Comparison of ENCODE assay signal across 1 cellular context in the genomic region with DNA sequence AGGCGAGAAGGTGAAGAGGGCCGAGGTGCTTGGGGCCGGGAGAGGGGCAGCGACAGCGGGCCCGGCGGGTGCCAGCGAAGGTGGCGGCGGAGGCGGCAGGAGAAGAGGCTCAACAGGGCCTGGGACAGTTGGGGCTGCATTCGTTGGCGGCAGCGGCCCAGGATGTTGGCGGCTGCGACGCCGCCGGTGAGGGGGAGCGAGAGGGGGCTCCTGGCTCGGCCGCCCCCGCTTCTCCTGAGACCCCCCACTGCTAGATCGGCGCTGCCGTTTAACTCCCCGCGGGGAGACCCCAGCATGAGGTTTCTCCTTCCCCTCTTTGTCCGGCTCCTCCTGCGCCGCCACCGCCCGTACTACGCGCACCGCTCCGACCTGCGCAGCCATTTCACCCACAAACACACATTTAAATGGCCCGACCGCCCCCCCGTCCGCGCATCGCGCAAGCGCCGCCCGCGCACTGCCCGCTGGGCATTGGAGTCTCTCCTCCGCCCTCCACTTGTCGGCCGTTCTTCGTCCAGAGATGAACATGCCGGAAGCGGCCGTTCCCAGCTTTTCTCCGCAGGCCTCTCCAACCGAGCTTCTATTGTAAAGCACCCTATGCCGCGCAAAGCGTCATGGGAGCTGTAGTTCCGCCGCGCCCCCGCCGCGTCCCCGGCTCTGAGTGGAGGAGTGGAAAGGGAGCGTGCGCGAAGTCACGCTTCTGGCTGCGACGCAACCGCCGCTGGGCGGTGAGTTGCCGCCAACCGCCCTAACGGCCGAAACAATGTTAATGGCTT.
A peak's percentile ranks its signal among the peaks of the same experiment; 100 is the strongest.
TF ChIP-seq lines count a peak whose summit lies in the region.

Gene RSBN1, minus strand, starts transcription at position 589 of the 773 bp plus-strand sequence. Its CDS starts 64 bp downstream, at position 525.

TF ChIP-seq in K562, 482 proteins besides CTCF, POLR2A, EP300 and RAD21 (continued from another document and continues in another):
- TF ChIP-seq RREB1 (CRISPR knock-in tag; IDR thresholded peaks at IDR 0.05) (no peak; the same call in 1 of the 2 replicates), TRIM28 (IDR thresholded peaks at IDR 0.05) (no peak; the same call in 1 of the 2 replicates), SRSF3 (IDR thresholded peaks at IDR 0.05; ENCODE audit: insufficient read depth, low read length) (0 out of 2 replicates have a peak, but pooled peaks have one; percentile 10), NR2C1 (IDR thresholded peaks at IDR 0.05) (no peak; the same call in 1 of the 2 replicates), NR2C1 (tag; IDR thresholded peaks at IDR 0.05) (peak; percentile 87), ZFP36 (IDR thresholded peaks at IDR 0.05; ENCODE audit: low read depth, low read length, partially characterized antibody) (peak; percentile 51), HNRNPL (IDR thresholded peaks at IDR 0.05; ENCODE audit: low read depth, low read length) (0 out of 2 replicates have a peak, but pooled peaks have one; percentile 19), SIN3A (IDR thresholded peaks at IDR 0.05; ENCODE audit: borderline replicate concordance in 2 of 2, control insufficient read depth in 1 of 2, low read depth in 2 of 2, low read length in 2 of 2) (peak; percentile 85 to 96; a peak in 3 of 4 replicates), MXI1 (IDR thresholded peaks at IDR 0.05; ENCODE audit: low read depth, low read length) (peak; percentile 86), ZBTB17 (CRISPR knock-in tag; IDR thresholded peaks at IDR 0.05) (peak; percentile 96), ZNF583 (CRISPR knock-in tag; IDR thresholded peaks at IDR 0.05) (no peak), ZNF699 (CRISPR knock-in tag; IDR thresholded peaks at IDR 0.05; ENCODE audit: insufficient replicate concordance) (no peak), ATF1 (CRISPR knock-in tag; IDR thresholded peaks at IDR 0.05) (peak; percentile 41; the same call in 1 of the 2 replicates), ATF1 (tag; IDR thresholded peaks at IDR 0.05) (peak; percentile 94), ZNF57 (CRISPR knock-in tag; IDR thresholded peaks at IDR 0.05) (no peak), RUNX1 (IDR thresholded peaks at IDR 0.05; ENCODE audit: low read depth) (no peak), CXXC5 (CRISPR knock-in tag; IDR thresholded peaks at IDR 0.05) (peak; percentile 99), ARHGAP35 (IDR thresholded peaks at IDR 0.05; ENCODE audit: partially characterized antibody) (no peak), ZNF778 (CRISPR knock-in tag; IDR thresholded peaks at IDR 0.05) (no peak), TCFL5 (CRISPR knock-in tag; conservative IDR thresholded peaks at IDR 0.05) (no peak), TOE1 (IDR thresholded peaks at IDR 0.05; ENCODE audit: borderline replicate concordance) (peak; percentile 72; the same call in 1 of the 2 replicates), TOE1 (CRISPR knock-in tag; IDR thresholded peaks at IDR 0.05; ENCODE audit: borderline replicate concordance, low read depth) (peak; percentile 58; the same call in 1 of the 2 replicates), ESRRA (IDR thresholded peaks at IDR 0.05; ENCODE audit: borderline replicate concordance, low read depth) (peak; percentile 62), ETV1 (tag; conservative IDR thresholded peaks at IDR 0.05; ENCODE audit: low read depth) (peak; percentile 89), RFX1 (IDR thresholded peaks at IDR 0.05) (no peak), HMGXB4 (CRISPR knock-in tag; IDR thresholded peaks at IDR 0.05) (0 out of 2 replicates have a peak, but pooled peaks have one; percentile 15), SIX5 (IDR thresholded peaks at IDR 0.05; ENCODE audit: borderline replicate concordance in 1 of 2, insufficient read depth in 1 of 2, low read depth in 1 of 2, low read length in 2 of 2) (peak; percentile 90 to 93), PTBP1 (IDR thresholded peaks at IDR 0.05; ENCODE audit: low read depth, low read length) (no peak), MTA1 (IDR thresholded peaks at IDR 0.05; ENCODE audit: borderline replicate concordance) (no peak; the same call in 1 of the 2 replicates), NR3C1 (CRISPR knock-in tag; IDR thresholded peaks at IDR 0.05) (peak; percentile 80)
- TF ChIP-seq, protein P1, sequence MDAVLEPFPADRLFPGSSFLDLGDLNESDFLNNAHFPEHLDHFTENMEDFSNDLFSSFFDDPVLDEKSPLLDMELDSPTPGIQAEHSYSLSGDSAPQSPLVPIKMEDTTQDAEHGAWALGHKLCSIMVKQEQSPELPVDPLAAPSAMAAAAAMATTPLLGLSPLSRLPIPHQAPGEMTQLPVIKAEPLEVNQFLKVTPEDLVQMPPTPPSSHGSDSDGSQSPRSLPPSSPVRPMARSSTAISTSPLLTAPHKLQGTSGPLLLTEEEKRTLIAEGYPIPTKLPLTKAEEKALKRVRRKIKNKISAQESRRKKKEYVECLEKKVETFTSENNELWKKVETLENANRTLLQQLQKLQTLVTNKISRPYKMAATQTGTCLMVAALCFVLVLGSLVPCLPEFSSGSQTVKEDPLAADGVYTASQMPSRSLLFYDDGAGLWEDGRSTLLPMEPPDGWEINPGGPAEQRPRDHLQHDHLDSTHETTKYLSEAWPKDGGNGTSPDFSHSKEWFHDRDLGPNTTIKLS (IDR thresholded peaks at IDR 0.05; ENCODE audit: borderline replicate concordance, low read depth): peak; percentile 96
- TF ChIP-seq, protein P2, sequence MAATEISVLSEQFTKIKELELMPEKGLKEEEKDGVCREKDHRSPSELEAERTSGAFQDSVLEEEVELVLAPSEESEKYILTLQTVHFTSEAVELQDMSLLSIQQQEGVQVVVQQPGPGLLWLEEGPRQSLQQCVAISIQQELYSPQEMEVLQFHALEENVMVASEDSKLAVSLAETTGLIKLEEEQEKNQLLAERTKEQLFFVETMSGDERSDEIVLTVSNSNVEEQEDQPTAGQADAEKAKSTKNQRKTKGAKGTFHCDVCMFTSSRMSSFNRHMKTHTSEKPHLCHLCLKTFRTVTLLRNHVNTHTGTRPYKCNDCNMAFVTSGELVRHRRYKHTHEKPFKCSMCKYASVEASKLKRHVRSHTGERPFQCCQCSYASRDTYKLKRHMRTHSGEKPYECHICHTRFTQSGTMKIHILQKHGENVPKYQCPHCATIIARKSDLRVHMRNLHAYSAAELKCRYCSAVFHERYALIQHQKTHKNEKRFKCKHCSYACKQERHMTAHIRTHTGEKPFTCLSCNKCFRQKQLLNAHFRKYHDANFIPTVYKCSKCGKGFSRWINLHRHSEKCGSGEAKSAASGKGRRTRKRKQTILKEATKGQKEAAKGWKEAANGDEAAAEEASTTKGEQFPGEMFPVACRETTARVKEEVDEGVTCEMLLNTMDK (IDR thresholded peaks at IDR 0.05; ENCODE audit: borderline replicate concordance, insufficient read depth, low read depth, low read length, poor library complexity, severe bottlenecking): peak; percentile 20
- TF ChIP-seq, protein P3, sequence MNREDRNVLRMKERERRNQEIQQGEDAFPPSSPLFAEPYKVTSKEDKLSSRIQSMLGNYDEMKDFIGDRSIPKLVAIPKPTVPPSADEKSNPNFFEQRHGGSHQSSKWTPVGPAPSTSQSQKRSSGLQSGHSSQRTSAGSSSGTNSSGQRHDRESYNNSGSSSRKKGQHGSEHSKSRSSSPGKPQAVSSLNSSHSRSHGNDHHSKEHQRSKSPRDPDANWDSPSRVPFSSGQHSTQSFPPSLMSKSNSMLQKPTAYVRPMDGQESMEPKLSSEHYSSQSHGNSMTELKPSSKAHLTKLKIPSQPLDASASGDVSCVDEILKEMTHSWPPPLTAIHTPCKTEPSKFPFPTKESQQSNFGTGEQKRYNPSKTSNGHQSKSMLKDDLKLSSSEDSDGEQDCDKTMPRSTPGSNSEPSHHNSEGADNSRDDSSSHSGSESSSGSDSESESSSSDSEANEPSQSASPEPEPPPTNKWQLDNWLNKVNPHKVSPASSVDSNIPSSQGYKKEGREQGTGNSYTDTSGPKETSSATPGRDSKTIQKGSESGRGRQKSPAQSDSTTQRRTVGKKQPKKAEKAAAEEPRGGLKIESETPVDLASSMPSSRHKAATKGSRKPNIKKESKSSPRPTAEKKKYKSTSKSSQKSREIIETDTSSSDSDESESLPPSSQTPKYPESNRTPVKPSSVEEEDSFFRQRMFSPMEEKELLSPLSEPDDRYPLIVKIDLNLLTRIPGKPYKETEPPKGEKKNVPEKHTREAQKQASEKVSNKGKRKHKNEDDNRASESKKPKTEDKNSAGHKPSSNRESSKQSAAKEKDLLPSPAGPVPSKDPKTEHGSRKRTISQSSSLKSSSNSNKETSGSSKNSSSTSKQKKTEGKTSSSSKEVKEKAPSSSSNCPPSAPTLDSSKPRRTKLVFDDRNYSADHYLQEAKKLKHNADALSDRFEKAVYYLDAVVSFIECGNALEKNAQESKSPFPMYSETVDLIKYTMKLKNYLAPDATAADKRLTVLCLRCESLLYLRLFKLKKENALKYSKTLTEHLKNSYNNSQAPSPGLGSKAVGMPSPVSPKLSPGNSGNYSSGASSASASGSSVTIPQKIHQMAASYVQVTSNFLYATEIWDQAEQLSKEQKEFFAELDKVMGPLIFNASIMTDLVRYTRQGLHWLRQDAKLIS (CRISPR knock-in tag; IDR thresholded peaks at IDR 0.05): peak; percentile 89
- TF ChIP-seq, protein P4, sequence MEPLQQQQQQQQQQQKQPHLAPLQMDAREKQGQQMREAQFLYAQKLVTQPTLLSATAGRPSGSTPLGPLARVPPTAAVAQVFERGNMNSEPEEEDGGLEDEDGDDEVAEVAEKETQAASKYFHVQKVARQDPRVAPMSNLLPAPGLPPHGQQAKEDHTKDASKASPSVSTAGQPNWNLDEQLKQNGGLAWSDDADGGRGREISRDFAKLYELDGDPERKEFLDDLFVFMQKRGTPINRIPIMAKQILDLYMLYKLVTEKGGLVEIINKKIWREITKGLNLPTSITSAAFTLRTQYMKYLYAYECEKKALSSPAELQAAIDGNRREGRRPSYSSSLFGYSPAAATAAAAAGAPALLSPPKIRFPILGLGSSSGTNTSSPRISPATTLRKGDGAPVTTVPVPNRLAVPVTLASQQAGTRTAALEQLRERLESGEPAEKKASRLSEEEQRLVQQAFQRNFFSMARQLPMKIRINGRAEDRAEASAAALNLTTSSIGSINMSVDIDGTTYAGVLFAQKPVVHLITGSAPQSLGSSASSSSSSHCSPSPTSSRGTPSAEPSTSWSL (CRISPR knock-in tag; IDR thresholded peaks at IDR 0.05; ENCODE audit: borderline replicate concordance): no peak
- TF ChIP-seq, protein P5, sequence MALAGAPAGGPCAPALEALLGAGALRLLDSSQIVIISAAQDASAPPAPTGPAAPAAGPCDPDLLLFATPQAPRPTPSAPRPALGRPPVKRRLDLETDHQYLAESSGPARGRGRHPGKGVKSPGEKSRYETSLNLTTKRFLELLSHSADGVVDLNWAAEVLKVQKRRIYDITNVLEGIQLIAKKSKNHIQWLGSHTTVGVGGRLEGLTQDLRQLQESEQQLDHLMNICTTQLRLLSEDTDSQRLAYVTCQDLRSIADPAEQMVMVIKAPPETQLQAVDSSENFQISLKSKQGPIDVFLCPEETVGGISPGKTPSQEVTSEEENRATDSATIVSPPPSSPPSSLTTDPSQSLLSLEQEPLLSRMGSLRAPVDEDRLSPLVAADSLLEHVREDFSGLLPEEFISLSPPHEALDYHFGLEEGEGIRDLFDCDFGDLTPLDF (CRISPR knock-in tag; IDR thresholded peaks at IDR 0.05): peak; percentile 73; the same call in 1 of the 2 replicates
- TF ChIP-seq, protein P6, sequence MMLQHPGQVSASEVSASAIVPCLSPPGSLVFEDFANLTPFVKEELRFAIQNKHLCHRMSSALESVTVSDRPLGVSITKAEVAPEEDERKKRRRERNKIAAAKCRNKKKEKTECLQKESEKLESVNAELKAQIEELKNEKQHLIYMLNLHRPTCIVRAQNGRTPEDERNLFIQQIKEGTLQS (IDR thresholded peaks at IDR 0.05): peak; percentile 45; the same call in 1 of the 2 replicates
- TF ChIP-seq, protein P6 (CRISPR knock-in tag; conservative IDR thresholded peaks at IDR 0.05): no peak
